Comparison of ENCODE assay signal across 26 cellular contexts in genomic region chr10:28604567-28605536, GRCh38.
DNase-seq lines count a peak whose midpoint lies in the region; ATAC-seq and TF ChIP-seq lines count a peak whose summit lies in the region.
"Had no signal": no experiment of that assay in that cellular context is flagged by ENCODE, and none has a peak within 500 bp of the region (broad histone marks: within the 10 kb centered on the region; RNA-seq: fewer than 3 reads in every experiment).

No MANE protein-coding gene starts in this region.

- H3K27me3 ChIP-seq in Caco-2 (replicated peaks; ENCODE audit: control insufficient read depth, insufficient read depth, low read length) (no peaks in the 10 kb centered on the region), psoas muscle (ENCODE audit: insufficient read depth in 3 of 3, low read length in 2 of 3) (no peaks in the 10 kb centered on the region), esophagus muscularis mucosa (no peaks in the 10 kb centered on the region), esophagus squamous epithelium (no peaks in the 10 kb centered on the region)
- H3K27me3 ChIP-seq: adrenal gland, SJSA1 had no signal

- no peaks in the 10 kb centered on the region; the same call in 1 of the 2 replicates for H3K36me3 ChIP-seq in Caco-2 (ENCODE audit: control insufficient read depth, insufficient read depth, low read length)
- H3K36me3 ChIP-seq in psoas muscle (ENCODE audit: insufficient read depth in 1 of 2, low read depth in 1 of 2) = peaks cover 0 to 29% of the 10 kb centered on the region in 2 donors
- H3K36me3 ChIP-seq in esophagus muscularis mucosa = peaks cover 0 to 28% (median 8%) of the 10 kb centered on the region in 4 donors
- peaks cover 0 to 55% (median 0%) of the 10 kb centered on the region in 3 donors for H3K36me3 ChIP-seq in esophagus squamous epithelium
- H3K36me3 ChIP-seq: thoracic aorta had no signal

- H3K4me1 ChIP-seq in Caco-2 (no peaks in the 10 kb centered on the region), psoas muscle (peaks cover 42% of the 10 kb centered on the region), esophagus muscularis mucosa (peaks cover 14 to 50% (median 32%) of the 10 kb centered on the region in 4 donors), esophagus squamous epithelium (peaks cover 0 to 28% (median 0%) of the 10 kb centered on the region in 3 donors)
- H3K4me1 ChIP-seq: SJSA1 had no signal

- WGBS in psoas muscle, 3 donors = 54 to 59% (median 54%) methylated on average over 12 of the region's 12 CpGs
- WGBS in esophagus muscularis mucosa = 71% methylated on average over 12 of the region's 12 CpGs
- 65 to 69% methylated on average over 11 to 12 of the region's 12 CpGs for WGBS in esophagus squamous epithelium, 2 donors

- CTCF ChIA-PET in Caco-2 (lab: Charles Lee) = no interaction called here

- DNase-seq in Caco-2 (no peak), LNCaP clone FGC (ENCODE audit: low read depth) (peak; percentile 40), left ventricle myocardium superior (no peak), psoas muscle (no peak), esophagus muscularis mucosa (ENCODE audit: extremely low spot score) (no peak), esophagus squamous epithelium (lab: John Stamatoyannopoulos, UW) (no peak)
- DNase-seq: activated CD4-positive, alpha-beta T cell treated with anti-CD3 and anti-CD28 coated beads for 48 hours; activated gamma-delta T cell treated with Interleukin-2 at 50 U/mL for 16 hours; adrenal gland; C1 segment of cervical spinal cord; cerebellar nuclear complex; hippocampal formation; mesendoderm; NCI-H1092 treated with DMSO at 0.1 percent for 48 hours; NCI-H1694 treated with DMSO at 0.1 percent for 48 hours; NCI-H446 treated with DMSO at 0.1 percent for 48 hours; NCI-H82; stimulated activated CD4-positive, alpha-beta T cell treated with anti-CD3 and anti-CD28 coated beads, Interleukin-2, amount 100 ng/mL, for 24 hours; stimulated activated naive CD8-positive, alpha-beta T cell treated with anti-CD3 and anti-CD28 coated beads, Interleukin-15, amount 100 ng/mL, for 72 hours; T1000; WERI-Rb-1 had no signal

- TF ChIP-seq POLR2A in esophagus muscularis mucosa (IDR thresholded peaks at IDR 0.05; ENCODE audit: low read depth) (no peak), esophagus squamous epithelium (IDR thresholded peaks at IDR 0.05) (no peak)

- POLR2A ChIA-PET in Caco-2 (lab: Charles Lee) = no interaction called here

- no peak for TF ChIP-seq EP300 in esophagus muscularis mucosa (IDR thresholded peaks at IDR 0.05)

- H3K36me3 Mint-ChIP-seq in Caco-2 (ENCODE audit: insufficient read depth, unreplicated experiment) = peaks cover 78% of the 10 kb centered on the region

- H3K27ac ChIP-seq in psoas muscle (peak overlapping the region; percentile 17), esophagus muscularis mucosa (replicated peaks in 1 of 4) (no peak overlapping the region), esophagus squamous epithelium (no peak overlapping the region)
- H3K27ac ChIP-seq: adrenal gland, SJSA1, thoracic aorta, WERI-Rb-1 had no signal

- ATAC-seq in left ventricle myocardium superior (peak; percentile 61), psoas muscle (peak; percentile 43 to 77 (median 68)), GM18861 (IDR thresholded peaks at IDR 0.05; ENCODE audit: unreplicated experiment) (no peak), GM19324 (IDR thresholded peaks at IDR 0.05; ENCODE audit: low FRiP score, unreplicated experiment) (no peak)
- ATAC-seq: left lobe of liver; stimulated activated naive CD8-positive, alpha-beta T cell treated with anti-CD3 and anti-CD28 coated beads, Interleukin-15, amount 100 ng/mL, for 72 hours had no signal

- H3K9me3 ChIP-seq in Caco-2 (no peaks in the 10 kb centered on the region), psoas muscle (no peaks in the 10 kb centered on the region), esophagus muscularis mucosa (no peaks in the 10 kb centered on the region), esophagus squamous epithelium (no peaks in the 10 kb centered on the region)
- H3K9me3 ChIP-seq: adrenal gland, SJSA1, thoracic aorta had no signal

- no peak for TF ChIP-seq CTCF in Caco-2 (IDR thresholded peaks at IDR 0.05; ENCODE audit: insufficient read depth in 1 of 2, low read depth in 1 of 2, low read length in 1 of 2, severe bottlenecking in 1 of 2, unreplicated experiment in 1 of 2)
- TF ChIP-seq CTCF in LNCaP clone FGC (IDR thresholded peaks at IDR 0.05; ENCODE audit: control insufficient read depth, extremely low read depth, insufficient read depth) = no peak
- no peak for TF ChIP-seq CTCF in psoas muscle (IDR thresholded peaks at IDR 0.05)
- no peak for TF ChIP-seq CTCF in esophagus muscularis mucosa (IDR thresholded peaks at IDR 0.05)
- TF ChIP-seq CTCF in esophagus squamous epithelium (IDR thresholded peaks at IDR 0.05) = no peak

- H3K4me3 Mint-ChIP-seq in Caco-2 (ENCODE audit: unreplicated experiment) = no peak overlapping the region
- H3K4me3 Mint-ChIP-seq: stimulated activated naive CD8-positive, alpha-beta T cell treated with anti-CD3 and anti-CD28 coated beads, Interleukin-15, amount 100 ng/mL, for 72 hours had no signal

- H3K4me1 Mint-ChIP-seq in Caco-2 (ENCODE audit: low read depth, unreplicated experiment) = peaks cover 6% of the 10 kb centered on the region

- no TSS peak for BruUV-seq in Caco-2 (replicated peaks; lab: Mats Ljungman, UMichigan)

- H3K27ac Mint-ChIP-seq in Caco-2 (ENCODE audit: unreplicated experiment) = peak overlapping the region; percentile 42

- no peaks in the 10 kb centered on the region for H3K27me3 Mint-ChIP-seq in Caco-2 (ENCODE audit: insufficient read depth, unreplicated experiment)
- H3K27me3 Mint-ChIP-seq: stimulated activated naive CD8-positive, alpha-beta T cell treated with anti-CD3 and anti-CD28 coated beads, Interleukin-15, amount 100 ng/mL, for 72 hours had no signal

- H3K9me3 Mint-ChIP-seq in Caco-2 (ENCODE audit: unreplicated experiment) = no peaks in the 10 kb centered on the region
- H3K9me3 Mint-ChIP-seq: stimulated activated naive CD8-positive, alpha-beta T cell treated with anti-CD3 and anti-CD28 coated beads, Interleukin-15, amount 100 ng/mL, for 72 hours had no signal

- H3K4me3 ChIP-seq in Caco-2 (ENCODE audit: low read depth, low read length) (no peak overlapping the region), LNCaP clone FGC (ENCODE audit: low read depth, low read length) (no peak overlapping the region), psoas muscle (no peak overlapping the region), esophagus muscularis mucosa (no peak overlapping the region), esophagus squamous epithelium (no peak overlapping the region)
- H3K4me3 ChIP-seq: adrenal gland, SJSA1, thoracic aorta had no signal

- intact Hi-C loops in Caco-2 (cut with micrococcal nuclease; ENCODE audit: unreplicated experiment) (no loop called here), left ventricle myocardium superior (cut with micrococcal nuclease) (no loop called here), psoas muscle (cut with DNase I) (no loop called here), esophagus muscularis mucosa (cut with DNase I) (no loop called here), esophagus squamous epithelium (cut with DNase I) (no loop called here)

Comparison
In these comparisons a context has a peak if more than half of its experiments do, and no peak if none do; other contexts are left out.
1. ATAC-seq: peak in left ventricle myocardium superior (single experiment) and psoas muscle (4 of 4); none in GM18861 (single experiment) and GM19324 (single experiment).